8 cellular contexts compared by ENCODE assay signal in genomic region chr7:101245147-101245668, GRCh38. TPM values are rescaled to one million over a fixed set of nuclear protein-coding genes. Genes with fewer than 3 reads are reported as not detected.
A peak's percentile ranks its signal among the peaks of the same experiment; 100 is the strongest.
DNase-seq lines count a peak whose midpoint lies in the region; ATAC-seq and TF ChIP-seq lines count a peak whose summit lies in the region.

No MANE protein-coding gene starts in this region.

- no peak overlapping the region for H3K23ac ChIP-seq in mesenchymal stem cell (ENCODE audit: low read length in 2 of 2)

- no peak overlapping the region for H4K91ac ChIP-seq in mesenchymal stem cell (ENCODE audit: low read length)

- peak overlapping the region; percentile 40 to 74 for H3K18ac ChIP-seq in mesenchymal stem cell (ENCODE audit: low read depth in 1 of 2, low read length in 2 of 2)

- H3K4me3 ChIP-seq in astrocyte of the spinal cord (ENCODE audit: low read depth, low read length) (peak overlapping the region; percentile 94), mesenchymal stem cell (ENCODE audit: insufficient read depth in 1 of 2, low read depth in 1 of 2, low read length in 2 of 2) (peak overlapping the region; percentile 91 to 98)

- H2BK120ac ChIP-seq in mesenchymal stem cell (ENCODE audit: low read depth, low read length), result no peak overlapping the region

- no peak overlapping the region for H2AK5ac ChIP-seq in mesenchymal stem cell (ENCODE audit: low read length, severe bottlenecking)

- H3K4ac ChIP-seq in mesenchymal stem cell (ENCODE audit: low read depth in 1 of 2, low read length in 2 of 2), result peak overlapping the region in 1 of 2 experiments; percentile 93

- peak overlapping the region in 1 of 2 experiments; percentile 38 for H3K14ac ChIP-seq in mesenchymal stem cell (ENCODE audit: low read length in 2 of 2)

- H3K9ac ChIP-seq in mesenchymal stem cell (ENCODE audit: low read length), result peak overlapping the region; percentile 97

- H2BK15ac ChIP-seq in mesenchymal stem cell (ENCODE audit: low read depth, poor library complexity, severe bottlenecking), result no peak overlapping the region

- ATAC-seq in HG02759 (IDR thresholded peaks at IDR 0.05; ENCODE audit: unreplicated experiment), result peak; percentile 1
- no peak for ATAC-seq in HG03025 (IDR thresholded peaks at IDR 0.05; ENCODE audit: low FRiP score, unreplicated experiment)
- ATAC-seq in HG03378 (IDR thresholded peaks at IDR 0.05; ENCODE audit: unreplicated experiment), result no peak

- H3K4me2 ChIP-seq in mesenchymal stem cell (ENCODE audit: low read length, poor library complexity, severe bottlenecking), result peak overlapping the region; percentile 89

- DNase-seq in 8988T, result peak; percentile 76
- DNase-seq in astrocyte of the spinal cord (ENCODE audit: low read depth, low spot score), result no peak
- DNase-seq in mesenchymal stem cell, result no peak
- no peak for DNase-seq in middle frontal gyrus (ENCODE audit: extremely low spot score, low spot score)
- no peak for DNase-seq in NCI-H524 (lab: John Stamatoyannopoulos, UW)

- H3K9me3 ChIP-seq in mesenchymal stem cell (ENCODE audit: control insufficient read depth, low read length), result no peaks in the 10 kb centered on the region

- peak overlapping the region; percentile 67 for H2AFZ ChIP-seq in mesenchymal stem cell (ENCODE audit: low read depth, low read length)

- no peak overlapping the region for H2BK5ac ChIP-seq in mesenchymal stem cell (ENCODE audit: low read depth, low read length, poor library complexity, severe bottlenecking)

- H3K27ac ChIP-seq in mesenchymal stem cell (ENCODE audit: low read length, poor library complexity, severe bottlenecking), result peak overlapping the region; percentile 41

- no peak for TF ChIP-seq CTCF in astrocyte of the spinal cord (IDR thresholded peaks at IDR 0.05; ENCODE audit: low read depth, low read length)

- no peak overlapping the region for H2BK12ac ChIP-seq in mesenchymal stem cell (ENCODE audit: low read length in 2 of 2)

- in situ Hi-C loops in astrocyte of the spinal cord (cut with HindIII; ENCODE audit: low sequenced_read_pairs), result no loop called here

- H3K27me3 ChIP-seq in mesenchymal stem cell (ENCODE audit: control insufficient read depth in 1 of 2, insufficient read depth in 1 of 2, low read length in 2 of 2), result no peaks in the 10 kb centered on the region

- peaks cover 27 to 41% of the 10 kb centered on the region in 2 experiments for H3K36me3 ChIP-seq in mesenchymal stem cell (ENCODE audit: control insufficient read depth in 1 of 2, insufficient read depth in 2 of 2, low read depth in 1 of 2, low read length in 2 of 2)

- H4K8ac ChIP-seq in mesenchymal stem cell (ENCODE audit: low read length), result peak overlapping the region; percentile 90

- H3K79me1 ChIP-seq in mesenchymal stem cell (replicated peaks; ENCODE audit: low read length, poor library complexity, severe bottlenecking), result peaks cover 19% of the 10 kb centered on the region

- H3K4me1 ChIP-seq in mesenchymal stem cell (ENCODE audit: control insufficient read depth, insufficient read depth, low read depth, low read length), result peaks cover 14% of the 10 kb centered on the region

- WGBS in mesenchymal stem cell, result 58% methylated on average over 30 of the region's 32 CpGs

RNA-seq across cellular contexts. Expression of gene FIS1, which starts 0.3 kb away (rescaled TPM):
- 168 TPM for polyA plus RNA-seq in mesenchymal stem cell (2013, experiment 1 of 2)
- 172 TPM for polyA plus RNA-seq in mesenchymal stem cell (2013, experiment 2 of 2)

RNA-seq across cellular contexts. Expression of gene CLDN15, which starts 7.6 kb away (rescaled TPM):
- polyA plus RNA-seq in mesenchymal stem cell (2013, experiment 1 of 2), result 3.0 TPM
- 2.6 TPM for polyA plus RNA-seq in mesenchymal stem cell (2013, experiment 2 of 2)

RNA-seq across cellular contexts. Expression of gene ZNHIT1, which starts 27.2 kb away (rescaled TPM):
- 83.1 TPM for polyA plus RNA-seq in mesenchymal stem cell (2013, experiment 1 of 2)
- 82.5 TPM for polyA plus RNA-seq in mesenchymal stem cell (2013, experiment 2 of 2)

RNA-seq across cellular contexts. Expression of gene PLOD3, which starts 27.8 kb away (rescaled TPM):
- polyA plus RNA-seq in mesenchymal stem cell (2013, experiment 1 of 2), result 210 TPM
- 206 TPM for polyA plus RNA-seq in mesenchymal stem cell (2013, experiment 2 of 2)

RNA-seq across cellular contexts. Expression of gene MOGAT3, which starts 44.4 kb away (rescaled TPM):
- not detected for polyA plus RNA-seq in mesenchymal stem cell (2013, experiment 1 of 2)
- not detected for polyA plus RNA-seq in mesenchymal stem cell (2013, experiment 2 of 2)
